In the genomic region with DNA sequence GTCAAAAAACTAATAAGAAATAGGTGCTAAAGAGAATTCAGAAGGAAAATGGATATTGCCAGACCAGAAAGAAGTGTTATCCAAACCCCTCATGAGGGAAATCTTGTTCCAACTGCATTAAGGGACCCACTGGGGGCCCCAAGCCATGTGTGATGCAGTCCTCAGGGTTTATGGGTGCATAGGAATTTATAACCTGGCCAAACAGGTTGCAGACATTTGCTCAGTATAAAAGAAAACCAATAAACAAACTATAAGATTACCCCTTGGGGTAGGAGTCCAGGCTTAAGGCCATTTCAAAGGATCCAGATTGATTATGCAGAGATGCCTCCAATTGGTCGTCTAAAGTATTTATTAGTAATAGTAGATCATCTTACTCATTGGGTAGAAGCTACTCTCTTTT, we compare ENCODE assay signal across 8 cellular contexts.
"Had no signal": no experiment of that assay in that cellular context is flagged by ENCODE, and none has a peak within 500 bp of the region (broad histone marks: within the 10 kb centered on the region; RNA-seq: fewer than 3 reads in every experiment).

No MANE protein-coding gene starts in this region.

- H3K9me3 ChIP-seq: HAP-1 had no signal

- ATAC-seq: HCT116, K562 had no signal

- H3K36me3 ChIP-seq: HAP-1 had no signal

- H3K9ac ChIP-seq: GM23248 had no signal

- H3K27ac ChIP-seq: GM23248 had no signal

- DNase-seq: GM23248, GOT3, H7, HFFc6, IMR-90 had no signal

- H2AFZ ChIP-seq: GM23248 had no signal

- H3K4me3 ChIP-seq: GM23248, HAP-1, K562 had no signal

- H3K4me1 ChIP-seq: HAP-1 had no signal
